ENCODE assay signal across 39 cellular contexts in the genomic region with DNA sequence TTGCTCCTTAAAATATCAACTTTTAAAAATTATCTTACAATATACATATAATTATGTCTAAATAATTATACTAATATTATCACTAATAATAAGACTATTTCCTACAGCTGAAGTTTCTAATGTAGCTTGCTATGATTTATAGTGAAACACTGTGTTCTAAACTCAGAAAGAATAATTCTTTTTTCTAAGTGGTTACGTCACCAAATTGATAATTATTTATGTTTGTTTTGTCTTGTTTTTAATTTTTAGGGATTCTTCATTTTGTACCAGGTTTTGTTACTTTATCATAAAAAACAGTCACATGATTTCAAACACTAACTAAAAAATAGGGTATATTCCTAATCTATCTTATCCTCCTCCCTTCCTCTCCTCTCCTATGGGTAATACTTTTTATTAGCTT.
"Had no signal": no experiment of that assay in that cellular context is flagged by ENCODE, and none has a peak within 500 bp of the region (broad histone marks: within the 10 kb centered on the region; RNA-seq: fewer than 3 reads in every experiment).

No MANE protein-coding gene starts in this region.

- H3K27me3 Mint-ChIP-seq: activated B cell treated with CpG ODN at 0.5 μM for 24 hours; activated CD4-positive, alpha-beta memory T cell treated with anti-CD3 and anti-CD28 coated beads for 36 hours; activated CD4-positive, alpha-beta T cell treated with anti-CD3 and anti-CD28 coated beads, Interleukin-2, amount 10 ng/mL, durations not matched to agents 24 days and 14 days; activated CD8-positive, alpha-beta T cell treated with anti-CD3 and anti-CD28 coated beads for 36 hours; activated naive CD4-positive, alpha-beta T cell treated with anti-CD3 and anti-CD28 coated beads, Interleukin-2, amount 10 ng/mL, durations not matched to agents 7 days and 5 days; activated naive CD4-positive, alpha-beta T cell treated with anti-CD3 and anti-CD28 coated beads, Interleukin-2, amount 50 U/mL, for 24 hours; activated naive CD8-positive, alpha-beta T cell; activated naive CD8-positive, alpha-beta T cell treated with anti-CD3 and anti-CD28 coated beads, Interleukin-2, amount 10 ng/mL, durations not matched to agents 7 days and 5 days; activated naive CD8-positive, alpha-beta T cell treated with anti-CD3 and anti-CD28 coated beads, Interleukin-2, amount 50 U/mL, for 24 hours; activated T-helper 17 cell treated with anti-CD3 and anti-CD28 coated beads, Interleukin-2, amount 50 U/mL, for 72 hours; central memory CD8-positive, alpha-beta T cell had no signal

- H3K4me3 ChIP-seq: ascending aorta, cardiac muscle cell had no signal

- H3K9me3 Mint-ChIP-seq: activated CD4-positive, alpha-beta T cell treated with anti-CD3 and anti-CD28 coated beads, Interleukin-2, amount 10 ng/mL, durations not matched to agents 24 days and 14 days had no signal

- DNase-seq: activated B cell treated with CpG ODN at 0.5 μM for 24 hours; activated CD4-positive, alpha-beta memory T cell treated with anti-CD3 and anti-CD28 coated beads for 36 hours; activated CD4-positive, alpha-beta T cell treated with anti-CD3 and anti-CD28 coated beads for 4 hours; activated CD4-positive, alpha-beta T cell treated with anti-CD3 and anti-CD28 coated beads, Interleukin-2, amount 10 ng/mL, durations not matched to agents 24 days and 14 days; activated CD4-positive, alpha-beta T cell treated with anti-CD3 and anti-CD28 coated beads, Interleukin-2, amount 50 U/mL, for 1 hour; activated CD4-positive, alpha-beta T cell treated with anti-CD3 and anti-CD28 coated beads, Interleukin-2, amount 50 U/mL, for 4 hours; activated CD4-positive, CD25-positive, alpha-beta regulatory T cell treated with anti-CD3 and anti-CD28 coated beads, Interleukin-2, amount 50 U/mL, for 72 hours; activated CD8-positive, alpha-beta memory T cell treated with anti-CD3 and anti-CD28 coated beads, Interleukin-2, amount 50 U/mL, for 4 hours; activated CD8-positive, alpha-beta T cell treated with anti-CD3 and anti-CD28 coated beads for 36 hours; activated effector memory CD4-positive, alpha-beta T cell treated with Interleukin-2 at 50 U/mL for 16 hours; activated gamma-delta T cell; activated naive CD4-positive, alpha-beta T cell treated with anti-CD3 and anti-CD28 coated beads, Interleukin-2, amount 10 ng/mL, durations not matched to agents 7 days and 5 days; activated naive CD4-positive, alpha-beta T cell treated with Interleukin-2 at 50 U/mL for 16 hours; activated naive CD8-positive, alpha-beta T cell treated with anti-CD3 and anti-CD28 coated beads, Interleukin-2, amount 10 ng/mL, durations not matched to agents 7 days and 5 days; activated naive CD8-positive, alpha-beta T cell treated with anti-CD3 and anti-CD28 coated beads, Interleukin-2, amount 50 U/mL, for 24 hours; activated T-cell treated with anti-CD3 and anti-CD28 coated beads for 4 hours; activated T-cell treated with anti-CD3 and anti-CD28 coated beads, Interleukin-2, amount 50 U/mL, for 1 hour; activated T-cell treated with anti-CD3 and anti-CD28 coated beads, Interleukin-2, amount 50 U/mL, for 4 hours; activated T-cell treated with anti-CD3 and anti-CD28 coated beads, Interleukin-2, amount 50 U/mL, for 72 hours; amygdala; anterior cingulate cortex; caudate nucleus; cerebellar nuclear complex; T-helper 1 cell; T-helper 2 cell; T-helper 9 cell had no signal

- H3K4me3 Mint-ChIP-seq: activated B cell treated with CpG ODN at 0.5 μM for 24 hours; activated CD4-positive, alpha-beta memory T cell treated with anti-CD3 and anti-CD28 coated beads for 36 hours; activated CD4-positive, alpha-beta T cell treated with anti-CD3 and anti-CD28 coated beads, Interleukin-2, amount 10 ng/mL, durations not matched to agents 24 days and 14 days; activated CD8-positive, alpha-beta T cell treated with anti-CD3 and anti-CD28 coated beads for 36 hours; activated naive CD4-positive, alpha-beta T cell treated with anti-CD3 and anti-CD28 coated beads, Interleukin-2, amount 10 ng/mL, durations not matched to agents 7 days and 5 days; activated naive CD4-positive, alpha-beta T cell treated with anti-CD3 and anti-CD28 coated beads, Interleukin-2, amount 50 U/mL, for 24 hours; activated naive CD8-positive, alpha-beta T cell; activated naive CD8-positive, alpha-beta T cell treated with anti-CD3 and anti-CD28 coated beads, Interleukin-2, amount 10 ng/mL, durations not matched to agents 7 days and 5 days; activated naive CD8-positive, alpha-beta T cell treated with anti-CD3 and anti-CD28 coated beads, Interleukin-2, amount 50 U/mL, for 24 hours; activated T-cell treated with anti-CD3 and anti-CD28 coated beads, Interleukin-2, amount 50 U/mL, for 4 hours; activated T-cell treated with anti-CD3 and anti-CD28 coated beads, Interleukin-2, amount 50 U/mL, for 72 hours; activated T-helper 1 cell treated with anti-CD3 and anti-CD28 coated beads, Interleukin-12 subunit alpha, Interleukin-12 subunit beta, Interleukin-2, Interleukin-4 antibody, amounts not matched to agents 30 ng/mL and 10 ng/mL and 1 ng/mL, durations not matched to agents 14 hours and 24 hours and 36 hours; activated T-helper 17 cell treated with anti-CD3 and anti-CD28 coated beads, Interleukin-2, amount 50 U/mL, for 72 hours; brain; central memory CD8-positive, alpha-beta T cell; T-helper 1 cell treated with Interleukin-12 subunit alpha and Interleukin-12 subunit beta and Interleukin-4 antibody, amounts not matched to agents 30 μg/mL and 1 μg/mL, for 36 hours; T-helper 2 cell treated with Interferon-gamma antibody and Interleukin-4, amounts not matched to agents 5 μg/mL and 100 μg/mL, for 36 hours had no signal

- H3K9me3 ChIP-seq: ascending aorta had no signal

- H3K36me3 ChIP-seq: ascending aorta, cardiac muscle cell had no signal

- H3K36me3 Mint-ChIP-seq: activated CD4-positive, alpha-beta memory T cell treated with anti-CD3 and anti-CD28 coated beads for 36 hours; activated naive CD4-positive, alpha-beta T cell treated with anti-CD3 and anti-CD28 coated beads, Interleukin-2, amount 10 ng/mL, durations not matched to agents 7 days and 5 days; activated naive CD4-positive, alpha-beta T cell treated with anti-CD3 and anti-CD28 coated beads, Interleukin-2, amount 50 U/mL, for 24 hours; activated naive CD8-positive, alpha-beta T cell; activated naive CD8-positive, alpha-beta T cell treated with anti-CD3 and anti-CD28 coated beads, Interleukin-2, amount 10 ng/mL, durations not matched to agents 7 days and 5 days; brain had no signal

- H3K4me1 ChIP-seq: ascending aorta had no signal

- FAIRE-seq: bronchial epithelial cell, TTC549 had no signal

- ATAC-seq: activated CD8-positive, alpha-beta T cell treated with anti-CD3 and anti-CD28 coated beads for 36 hours; activated naive CD8-positive, alpha-beta T cell treated with anti-CD3 and anti-CD28 coated beads, Interleukin-2, amount 50 U/mL, for 24 hours; activated T-cell treated with anti-CD3 and anti-CD28 coated beads, Interleukin-2, amount 50 U/mL, for 4 hours; activated T-cell treated with anti-CD3 and anti-CD28 coated beads, Interleukin-2, amount 50 U/mL, for 72 hours; activated T-helper 17 cell treated with anti-CD3 and anti-CD28 coated beads, Interleukin-2, amount 50 U/mL, for 72 hours had no signal

- H3K27ac Mint-ChIP-seq: activated B cell treated with CpG ODN at 0.5 μM for 24 hours; activated CD4-positive, alpha-beta memory T cell treated with anti-CD3 and anti-CD28 coated beads for 36 hours; activated CD4-positive, alpha-beta T cell treated with anti-CD3 and anti-CD28 coated beads, Interleukin-2, amount 10 ng/mL, durations not matched to agents 24 days and 14 days; activated CD8-positive, alpha-beta T cell treated with anti-CD3 and anti-CD28 coated beads for 36 hours; activated naive CD4-positive, alpha-beta T cell treated with anti-CD3 and anti-CD28 coated beads, Interleukin-2, amount 10 ng/mL, durations not matched to agents 7 days and 5 days; activated naive CD4-positive, alpha-beta T cell treated with anti-CD3 and anti-CD28 coated beads, Interleukin-2, amount 50 U/mL, for 24 hours; activated naive CD8-positive, alpha-beta T cell; activated naive CD8-positive, alpha-beta T cell treated with anti-CD3 and anti-CD28 coated beads, Interleukin-2, amount 10 ng/mL, durations not matched to agents 7 days and 5 days; activated naive CD8-positive, alpha-beta T cell treated with anti-CD3 and anti-CD28 coated beads, Interleukin-2, amount 50 U/mL, for 24 hours; activated T-cell treated with anti-CD3 and anti-CD28 coated beads, Interleukin-2, amount 50 U/mL, for 72 hours; activated T-helper 1 cell treated with anti-CD3 and anti-CD28 coated beads, Interleukin-12 subunit alpha, Interleukin-12 subunit beta, Interleukin-2, Interleukin-4 antibody, amounts not matched to agents 30 ng/mL and 10 ng/mL and 1 ng/mL, durations not matched to agents 14 hours and 24 hours and 36 hours; activated T-helper 17 cell treated with anti-CD3 and anti-CD28 coated beads, Interleukin-2, amount 50 U/mL, for 72 hours; brain; T-helper 1 cell treated with Interleukin-12 subunit alpha and Interleukin-12 subunit beta and Interleukin-4 antibody, amounts not matched to agents 30 μg/mL and 1 μg/mL, for 36 hours; T-helper 2 cell treated with Interferon-gamma antibody and Interleukin-4, amounts not matched to agents 5 μg/mL and 100 μg/mL, for 36 hours had no signal

- H3K4me1 Mint-ChIP-seq: activated B cell treated with CpG ODN at 0.5 μM for 24 hours; activated CD4-positive, alpha-beta T cell treated with anti-CD3 and anti-CD28 coated beads, Interleukin-2, amount 10 ng/mL, durations not matched to agents 24 days and 14 days; activated naive CD4-positive, alpha-beta T cell treated with anti-CD3 and anti-CD28 coated beads, Interleukin-2, amount 10 ng/mL, durations not matched to agents 7 days and 5 days; activated naive CD4-positive, alpha-beta T cell treated with anti-CD3 and anti-CD28 coated beads, Interleukin-2, amount 50 U/mL, for 24 hours; activated naive CD8-positive, alpha-beta T cell treated with anti-CD3 and anti-CD28 coated beads, Interleukin-2, amount 10 ng/mL, durations not matched to agents 7 days and 5 days; activated naive CD8-positive, alpha-beta T cell treated with anti-CD3 and anti-CD28 coated beads, Interleukin-2, amount 50 U/mL, for 24 hours; activated T-helper 17 cell treated with anti-CD3 and anti-CD28 coated beads, Interleukin-2, amount 50 U/mL, for 72 hours; brain; central memory CD8-positive, alpha-beta T cell had no signal

- H3K27ac ChIP-seq: ascending aorta, cardiac muscle cell, VCaP had no signal

- H3K27me3 ChIP-seq: ascending aorta, cardiac muscle cell had no signal
